Comparison of ENCODE assay signal across 1 cellular context in the genomic region with DNA sequence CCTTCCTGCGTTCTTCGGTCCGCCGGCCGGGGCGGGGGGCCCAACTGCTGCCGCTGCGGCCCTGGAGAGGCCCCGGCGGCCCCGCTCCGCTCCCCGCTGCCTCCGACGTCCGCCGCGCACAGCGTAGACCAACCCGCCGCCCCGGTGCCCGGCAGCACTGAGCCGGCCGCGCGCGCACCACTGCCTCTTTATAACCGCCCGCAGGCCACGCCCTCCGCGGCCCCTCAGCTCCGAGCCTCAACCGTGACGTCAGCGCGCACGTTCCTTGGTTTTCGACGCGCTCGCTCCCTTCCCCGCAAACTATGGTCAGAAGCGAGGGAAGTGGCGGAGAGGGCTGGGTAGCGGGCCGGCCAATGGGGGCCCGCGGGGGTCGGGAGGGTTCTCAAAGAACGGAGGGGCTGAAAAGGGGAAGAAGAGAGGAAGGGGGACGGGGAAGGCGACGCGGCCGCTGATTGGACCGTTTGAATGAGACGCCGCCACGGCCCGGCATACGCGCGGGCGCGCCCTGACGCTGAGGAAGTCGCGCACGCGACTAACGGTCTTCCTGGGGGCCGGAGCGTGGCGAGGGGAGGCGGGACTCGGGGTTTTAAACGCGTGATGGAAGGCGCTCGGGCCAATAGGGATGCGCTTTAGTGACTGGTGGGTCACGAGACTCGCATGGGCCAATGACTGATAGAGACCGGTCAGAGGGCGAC.
TF ChIP-seq lines count a peak whose summit lies in the region.

A gene (minus strand): TSS at position 164 of the 695 bp plus-strand sequence. CDS start 199 bp downstream, outside the sequence.

TF ChIP-seq in HepG2, 621 proteins besides CTCF, POLR2A, EP300 and RAD21 (continued from another document and continues in another):
- TF ChIP-seq SP140L (CRISPR knock-in tag; IDR thresholded peaks at IDR 0.05; ENCODE audit: borderline replicate concordance) (0 out of 2 replicates have a peak, but pooled peaks have one; percentile 24), SAP130 (CRISPR knock-in tag; IDR thresholded peaks at IDR 0.05; ENCODE audit: low read depth) (peak; percentile 64), ZNF160 (CRISPR knock-in tag; IDR thresholded peaks at IDR 0.05) (no peak), NR2C2 (CRISPR knock-in tag; IDR thresholded peaks at IDR 0.05; ENCODE audit: borderline replicate concordance) (peak; percentile 65), ZNF460 (CRISPR knock-in tag; IDR thresholded peaks at IDR 0.05; ENCODE audit: borderline replicate concordance) (no peak), TCF7L2 (IDR thresholded peaks at IDR 0.05; ENCODE audit: low read depth, low read length) (no peak), ZNF749 (CRISPR knock-in tag; IDR thresholded peaks at IDR 0.05; ENCODE audit: borderline replicate concordance) (no peak), NPAS2 (CRISPR knock-in tag; IDR thresholded peaks at IDR 0.05; ENCODE audit: borderline replicate concordance) (no peak), ZNF232 (CRISPR knock-in tag; IDR thresholded peaks at IDR 0.05; ENCODE audit: borderline replicate concordance) (no peak), HNRNPLL (IDR thresholded peaks at IDR 0.05; ENCODE audit: low read depth, low read length, poor library complexity, severe bottlenecking) (peak; percentile 69), ZNF432 (CRISPR knock-in tag; IDR thresholded peaks at IDR 0.05; ENCODE audit: borderline replicate concordance) (no peak), AGO1 (IDR thresholded peaks at IDR 0.05; ENCODE audit: low read depth, low read length, poor library complexity, severe bottlenecking) (peak; percentile 41), STAG1 (CRISPR knock-in tag; IDR thresholded peaks at IDR 0.05) (0 out of 2 replicates have a peak, but pooled peaks have one; percentile 8), MAFF (IDR thresholded peaks at IDR 0.05; ENCODE audit: low read depth, low read length) (no peak), HNF4G (IDR thresholded peaks at IDR 0.05; ENCODE audit: borderline replicate concordance, low read depth, low read length) (no peak), HNF4G (CRISPR knock-in tag; IDR thresholded peaks at IDR 0.05; ENCODE audit: borderline replicate concordance, low read depth) (no peak), FOXC1 (CRISPR knock-in tag; IDR thresholded peaks at IDR 0.05; ENCODE audit: borderline replicate concordance) (peak; percentile 61; the same call in 1 of the 2 replicates), TCF7 (IDR thresholded peaks at IDR 0.05; ENCODE audit: low read depth) (no peak), CHD4 (IDR thresholded peaks at IDR 0.05; ENCODE audit: borderline replicate concordance, low read length) (no peak), MEIS2 (CRISPR knock-in tag; IDR thresholded peaks at IDR 0.05) (peak; percentile 45; the same call in 1 of the 2 replicates), ARNTL (CRISPR knock-in tag; IDR thresholded peaks at IDR 0.05) (peak; percentile 74), ZNF30 (CRISPR knock-in tag; IDR thresholded peaks at IDR 0.05) (no peak), RXRA (CRISPR knock-in tag; IDR thresholded peaks at IDR 0.05) (0 out of 2 replicates have a peak, but pooled peaks have one; percentile 18), ZMAT3 (CRISPR knock-in tag; conservative IDR thresholded peaks at IDR 0.05) (peak; percentile 40; the same call in 1 of the 2 replicates), DPF2 (CRISPR knock-in tag; IDR thresholded peaks at IDR 0.05; ENCODE audit: borderline replicate concordance, low read depth) (no peak), ZNF7 (CRISPR knock-in tag; IDR thresholded peaks at IDR 0.05) (no peak), ZNF136 (CRISPR knock-in tag; IDR thresholded peaks at IDR 0.05; ENCODE audit: low read depth) (no peak)
- TF ChIP-seq, protein P1, sequence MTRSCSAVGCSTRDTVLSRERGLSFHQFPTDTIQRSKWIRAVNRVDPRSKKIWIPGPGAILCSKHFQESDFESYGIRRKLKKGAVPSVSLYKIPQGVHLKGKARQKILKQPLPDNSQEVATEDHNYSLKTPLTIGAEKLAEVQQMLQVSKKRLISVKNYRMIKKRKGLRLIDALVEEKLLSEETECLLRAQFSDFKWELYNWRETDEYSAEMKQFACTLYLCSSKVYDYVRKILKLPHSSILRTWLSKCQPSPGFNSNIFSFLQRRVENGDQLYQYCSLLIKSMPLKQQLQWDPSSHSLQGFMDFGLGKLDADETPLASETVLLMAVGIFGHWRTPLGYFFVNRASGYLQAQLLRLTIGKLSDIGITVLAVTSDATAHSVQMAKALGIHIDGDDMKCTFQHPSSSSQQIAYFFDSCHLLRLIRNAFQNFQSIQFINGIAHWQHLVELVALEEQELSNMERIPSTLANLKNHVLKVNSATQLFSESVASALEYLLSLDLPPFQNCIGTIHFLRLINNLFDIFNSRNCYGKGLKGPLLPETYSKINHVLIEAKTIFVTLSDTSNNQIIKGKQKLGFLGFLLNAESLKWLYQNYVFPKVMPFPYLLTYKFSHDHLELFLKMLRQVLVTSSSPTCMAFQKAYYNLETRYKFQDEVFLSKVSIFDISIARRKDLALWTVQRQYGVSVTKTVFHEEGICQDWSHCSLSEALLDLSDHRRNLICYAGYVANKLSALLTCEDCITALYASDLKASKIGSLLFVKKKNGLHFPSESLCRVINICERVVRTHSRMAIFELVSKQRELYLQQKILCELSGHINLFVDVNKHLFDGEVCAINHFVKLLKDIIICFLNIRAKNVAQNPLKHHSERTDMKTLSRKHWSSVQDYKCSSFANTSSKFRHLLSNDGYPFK (CRISPR knock-in tag; IDR thresholded peaks at IDR 0.05; ENCODE audit: borderline replicate concordance), result peak; percentile 43; the same call in 1 of the 2 replicates
- TF ChIP-seq, protein P2, sequence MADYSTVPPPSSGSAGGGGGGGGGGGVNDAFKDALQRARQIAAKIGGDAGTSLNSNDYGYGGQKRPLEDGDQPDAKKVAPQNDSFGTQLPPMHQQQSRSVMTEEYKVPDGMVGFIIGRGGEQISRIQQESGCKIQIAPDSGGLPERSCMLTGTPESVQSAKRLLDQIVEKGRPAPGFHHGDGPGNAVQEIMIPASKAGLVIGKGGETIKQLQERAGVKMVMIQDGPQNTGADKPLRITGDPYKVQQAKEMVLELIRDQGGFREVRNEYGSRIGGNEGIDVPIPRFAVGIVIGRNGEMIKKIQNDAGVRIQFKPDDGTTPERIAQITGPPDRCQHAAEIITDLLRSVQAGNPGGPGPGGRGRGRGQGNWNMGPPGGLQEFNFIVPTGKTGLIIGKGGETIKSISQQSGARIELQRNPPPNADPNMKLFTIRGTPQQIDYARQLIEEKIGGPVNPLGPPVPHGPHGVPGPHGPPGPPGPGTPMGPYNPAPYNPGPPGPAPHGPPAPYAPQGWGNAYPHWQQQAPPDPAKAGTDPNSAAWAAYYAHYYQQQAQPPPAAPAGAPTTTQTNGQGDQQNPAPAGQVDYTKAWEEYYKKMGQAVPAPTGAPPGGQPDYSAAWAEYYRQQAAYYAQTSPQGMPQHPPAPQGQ (CRISPR knock-in tag; IDR thresholded peaks at IDR 0.05; ENCODE audit: borderline replicate concordance), result no peak
- TF ChIP-seq, protein P3, sequence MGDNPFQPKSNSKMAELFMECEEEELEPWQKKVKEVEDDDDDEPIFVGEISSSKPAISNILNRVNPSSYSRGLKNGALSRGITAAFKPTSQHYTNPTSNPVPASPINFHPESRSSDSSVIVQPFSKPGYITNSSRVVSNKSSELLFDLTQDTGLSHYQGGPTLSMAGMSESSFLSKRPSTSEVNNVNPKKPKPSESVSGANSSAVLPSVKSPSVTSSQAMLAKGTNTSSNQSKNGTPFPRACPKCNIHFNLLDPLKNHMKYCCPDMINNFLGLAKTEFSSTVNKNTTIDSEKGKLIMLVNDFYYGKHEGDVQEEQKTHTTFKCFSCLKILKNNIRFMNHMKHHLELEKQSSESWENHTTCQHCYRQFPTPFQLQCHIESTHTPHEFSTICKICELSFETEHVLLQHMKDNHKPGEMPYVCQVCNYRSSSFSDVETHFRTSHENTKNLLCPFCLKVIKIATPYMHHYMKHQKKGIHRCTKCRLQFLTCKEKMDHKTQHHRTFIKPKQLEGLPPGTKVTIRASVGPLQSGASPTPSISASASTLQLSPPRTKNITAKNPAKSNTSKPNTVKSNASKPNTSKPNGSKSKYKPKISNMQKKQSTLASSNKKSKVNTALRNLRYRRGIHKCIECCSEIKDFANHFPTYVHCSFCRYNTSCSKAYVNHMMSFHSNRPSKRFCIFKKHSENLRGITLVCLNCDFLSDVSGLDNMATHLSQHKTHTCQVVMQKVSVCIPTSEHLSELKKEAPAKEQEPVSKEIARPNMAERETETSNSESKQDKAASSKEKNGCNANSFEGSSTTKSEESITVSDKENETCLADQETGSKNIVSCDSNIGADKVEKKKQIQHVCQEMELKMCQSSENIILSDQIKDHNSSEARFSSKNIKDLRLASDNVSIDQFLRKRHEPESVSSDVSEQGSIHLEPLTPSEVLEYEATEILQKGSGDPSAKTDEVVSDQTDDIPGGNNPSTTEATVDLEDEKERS (CRISPR knock-in tag; IDR thresholded peaks at IDR 0.05), result 0 out of 2 replicates have a peak, but pooled peaks have one; percentile 31
- TF ChIP-seq, protein P4, sequence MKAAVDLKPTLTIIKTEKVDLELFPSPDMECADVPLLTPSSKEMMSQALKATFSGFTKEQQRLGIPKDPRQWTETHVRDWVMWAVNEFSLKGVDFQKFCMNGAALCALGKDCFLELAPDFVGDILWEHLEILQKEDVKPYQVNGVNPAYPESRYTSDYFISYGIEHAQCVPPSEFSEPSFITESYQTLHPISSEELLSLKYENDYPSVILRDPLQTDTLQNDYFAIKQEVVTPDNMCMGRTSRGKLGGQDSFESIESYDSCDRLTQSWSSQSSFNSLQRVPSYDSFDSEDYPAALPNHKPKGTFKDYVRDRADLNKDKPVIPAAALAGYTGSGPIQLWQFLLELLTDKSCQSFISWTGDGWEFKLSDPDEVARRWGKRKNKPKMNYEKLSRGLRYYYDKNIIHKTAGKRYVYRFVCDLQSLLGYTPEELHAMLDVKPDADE (CRISPR knock-in tag; IDR thresholded peaks at IDR 0.05), result no peak
- TF ChIP-seq, protein P5, sequence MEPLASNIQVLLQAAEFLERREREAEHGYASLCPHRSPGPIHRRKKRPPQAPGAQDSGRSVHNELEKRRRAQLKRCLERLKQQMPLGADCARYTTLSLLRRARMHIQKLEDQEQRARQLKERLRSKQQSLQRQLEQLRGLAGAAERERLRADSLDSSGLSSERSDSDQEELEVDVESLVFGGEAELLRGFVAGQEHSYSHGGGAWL (CRISPR knock-in tag; IDR thresholded peaks at IDR 0.05), result no peak
- TF ChIP-seq, protein P6, sequence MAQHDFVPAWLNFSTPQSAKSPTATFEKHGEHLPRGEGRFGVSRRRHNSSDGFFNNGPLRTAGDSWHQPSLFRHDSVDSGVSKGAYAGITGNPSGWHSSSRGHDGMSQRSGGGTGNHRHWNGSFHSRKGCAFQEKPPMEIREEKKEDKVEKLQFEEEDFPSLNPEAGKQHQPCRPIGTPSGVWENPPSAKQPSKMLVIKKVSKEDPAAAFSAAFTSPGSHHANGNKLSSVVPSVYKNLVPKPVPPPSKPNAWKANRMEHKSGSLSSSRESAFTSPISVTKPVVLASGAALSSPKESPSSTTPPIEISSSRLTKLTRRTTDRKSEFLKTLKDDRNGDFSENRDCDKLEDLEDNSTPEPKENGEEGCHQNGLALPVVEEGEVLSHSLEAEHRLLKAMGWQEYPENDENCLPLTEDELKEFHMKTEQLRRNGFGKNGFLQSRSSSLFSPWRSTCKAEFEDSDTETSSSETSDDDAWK (CRISPR knock-in tag; IDR thresholded peaks at IDR 0.05), result no peak
- TF ChIP-seq, protein P7, sequence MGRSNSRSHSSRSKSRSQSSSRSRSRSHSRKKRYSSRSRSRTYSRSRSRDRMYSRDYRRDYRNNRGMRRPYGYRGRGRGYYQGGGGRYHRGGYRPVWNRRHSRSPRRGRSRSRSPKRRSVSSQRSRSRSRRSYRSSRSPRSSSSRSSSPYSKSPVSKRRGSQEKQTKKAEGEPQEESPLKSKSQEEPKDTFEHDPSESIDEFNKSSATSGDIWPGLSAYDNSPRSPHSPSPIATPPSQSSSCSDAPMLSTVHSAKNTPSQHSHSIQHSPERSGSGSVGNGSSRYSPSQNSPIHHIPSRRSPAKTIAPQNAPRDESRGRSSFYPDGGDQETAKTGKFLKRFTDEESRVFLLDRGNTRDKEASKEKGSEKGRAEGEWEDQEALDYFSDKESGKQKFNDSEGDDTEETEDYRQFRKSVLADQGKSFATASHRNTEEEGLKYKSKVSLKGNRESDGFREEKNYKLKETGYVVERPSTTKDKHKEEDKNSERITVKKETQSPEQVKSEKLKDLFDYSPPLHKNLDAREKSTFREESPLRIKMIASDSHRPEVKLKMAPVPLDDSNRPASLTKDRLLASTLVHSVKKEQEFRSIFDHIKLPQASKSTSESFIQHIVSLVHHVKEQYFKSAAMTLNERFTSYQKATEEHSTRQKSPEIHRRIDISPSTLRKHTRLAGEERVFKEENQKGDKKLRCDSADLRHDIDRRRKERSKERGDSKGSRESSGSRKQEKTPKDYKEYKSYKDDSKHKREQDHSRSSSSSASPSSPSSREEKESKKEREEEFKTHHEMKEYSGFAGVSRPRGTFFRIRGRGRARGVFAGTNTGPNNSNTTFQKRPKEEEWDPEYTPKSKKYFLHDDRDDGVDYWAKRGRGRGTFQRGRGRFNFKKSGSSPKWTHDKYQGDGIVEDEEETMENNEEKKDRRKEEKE (IDR thresholded peaks at IDR 0.05), result no peak
- TF ChIP-seq, protein P8, sequence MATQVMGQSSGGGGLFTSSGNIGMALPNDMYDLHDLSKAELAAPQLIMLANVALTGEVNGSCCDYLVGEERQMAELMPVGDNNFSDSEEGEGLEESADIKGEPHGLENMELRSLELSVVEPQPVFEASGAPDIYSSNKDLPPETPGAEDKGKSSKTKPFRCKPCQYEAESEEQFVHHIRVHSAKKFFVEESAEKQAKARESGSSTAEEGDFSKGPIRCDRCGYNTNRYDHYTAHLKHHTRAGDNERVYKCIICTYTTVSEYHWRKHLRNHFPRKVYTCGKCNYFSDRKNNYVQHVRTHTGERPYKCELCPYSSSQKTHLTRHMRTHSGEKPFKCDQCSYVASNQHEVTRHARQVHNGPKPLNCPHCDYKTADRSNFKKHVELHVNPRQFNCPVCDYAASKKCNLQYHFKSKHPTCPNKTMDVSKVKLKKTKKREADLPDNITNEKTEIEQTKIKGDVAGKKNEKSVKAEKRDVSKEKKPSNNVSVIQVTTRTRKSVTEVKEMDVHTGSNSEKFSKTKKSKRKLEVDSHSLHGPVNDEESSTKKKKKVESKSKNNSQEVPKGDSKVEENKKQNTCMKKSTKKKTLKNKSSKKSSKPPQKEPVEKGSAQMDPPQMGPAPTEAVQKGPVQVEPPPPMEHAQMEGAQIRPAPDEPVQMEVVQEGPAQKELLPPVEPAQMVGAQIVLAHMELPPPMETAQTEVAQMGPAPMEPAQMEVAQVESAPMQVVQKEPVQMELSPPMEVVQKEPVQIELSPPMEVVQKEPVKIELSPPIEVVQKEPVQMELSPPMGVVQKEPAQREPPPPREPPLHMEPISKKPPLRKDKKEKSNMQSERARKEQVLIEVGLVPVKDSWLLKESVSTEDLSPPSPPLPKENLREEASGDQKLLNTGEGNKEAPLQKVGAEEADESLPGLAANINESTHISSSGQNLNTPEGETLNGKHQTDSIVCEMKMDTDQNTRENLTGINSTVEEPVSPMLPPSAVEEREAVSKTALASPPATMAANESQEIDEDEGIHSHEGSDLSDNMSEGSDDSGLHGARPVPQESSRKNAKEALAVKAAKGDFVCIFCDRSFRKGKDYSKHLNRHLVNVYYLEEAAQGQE (IDR thresholded peaks at IDR 0.05; ENCODE audit: borderline replicate concordance in 1 of 2, low read depth in 1 of 2, low read length in 2 of 2), result peak in 1 of 2 experiments; percentile 14; a peak in 1 of 4 replicates
- TF ChIP-seq, protein P9, sequence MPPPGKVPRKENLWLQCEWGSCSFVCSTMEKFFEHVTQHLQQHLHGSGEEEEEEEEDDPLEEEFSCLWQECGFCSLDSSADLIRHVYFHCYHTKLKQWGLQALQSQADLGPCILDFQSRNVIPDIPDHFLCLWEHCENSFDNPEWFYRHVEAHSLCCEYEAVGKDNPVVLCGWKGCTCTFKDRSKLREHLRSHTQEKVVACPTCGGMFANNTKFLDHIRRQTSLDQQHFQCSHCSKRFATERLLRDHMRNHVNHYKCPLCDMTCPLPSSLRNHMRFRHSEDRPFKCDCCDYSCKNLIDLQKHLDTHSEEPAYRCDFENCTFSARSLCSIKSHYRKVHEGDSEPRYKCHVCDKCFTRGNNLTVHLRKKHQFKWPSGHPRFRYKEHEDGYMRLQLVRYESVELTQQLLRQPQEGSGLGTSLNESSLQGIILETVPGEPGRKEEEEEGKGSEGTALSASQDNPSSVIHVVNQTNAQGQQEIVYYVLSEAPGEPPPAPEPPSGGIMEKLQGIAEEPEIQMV (CRISPR knock-in tag; IDR thresholded peaks at IDR 0.05; ENCODE audit: low read depth), result no peak
